1 cellular context compared by ENCODE assay signal in genomic region chr17:17684901-17685774, GRCh38.
TF ChIP-seq lines count a peak whose summit lies in the region.

No MANE protein-coding gene starts in this region.

TF ChIP-seq in K562, 482 proteins besides CTCF, POLR2A, EP300 and RAD21:
- no peak for TF ChIP-seq CHD7 (IDR thresholded peaks at IDR 0.05; ENCODE audit: low read depth, low read length)
- TF ChIP-seq ZNF511 (CRISPR knock-in tag; IDR thresholded peaks at IDR 0.05): no peak
- TF ChIP-seq ZNF436 (CRISPR knock-in tag; IDR thresholded peaks at IDR 0.05): no peak
- no peak for TF ChIP-seq RHOXF2B (CRISPR knock-in tag; conservative IDR thresholded peaks at IDR 0.05)
- no peak for TF ChIP-seq TAF9B (IDR thresholded peaks at IDR 0.05; ENCODE audit: partially characterized antibody)
- TF ChIP-seq RBFOX2 (IDR thresholded peaks at IDR 0.05; ENCODE audit: low read depth, low read length): 0 out of 2 replicates have a peak, but pooled peaks have one; percentile 9
